ENCODE assay signal across 8 cellular contexts in the genomic region with DNA sequence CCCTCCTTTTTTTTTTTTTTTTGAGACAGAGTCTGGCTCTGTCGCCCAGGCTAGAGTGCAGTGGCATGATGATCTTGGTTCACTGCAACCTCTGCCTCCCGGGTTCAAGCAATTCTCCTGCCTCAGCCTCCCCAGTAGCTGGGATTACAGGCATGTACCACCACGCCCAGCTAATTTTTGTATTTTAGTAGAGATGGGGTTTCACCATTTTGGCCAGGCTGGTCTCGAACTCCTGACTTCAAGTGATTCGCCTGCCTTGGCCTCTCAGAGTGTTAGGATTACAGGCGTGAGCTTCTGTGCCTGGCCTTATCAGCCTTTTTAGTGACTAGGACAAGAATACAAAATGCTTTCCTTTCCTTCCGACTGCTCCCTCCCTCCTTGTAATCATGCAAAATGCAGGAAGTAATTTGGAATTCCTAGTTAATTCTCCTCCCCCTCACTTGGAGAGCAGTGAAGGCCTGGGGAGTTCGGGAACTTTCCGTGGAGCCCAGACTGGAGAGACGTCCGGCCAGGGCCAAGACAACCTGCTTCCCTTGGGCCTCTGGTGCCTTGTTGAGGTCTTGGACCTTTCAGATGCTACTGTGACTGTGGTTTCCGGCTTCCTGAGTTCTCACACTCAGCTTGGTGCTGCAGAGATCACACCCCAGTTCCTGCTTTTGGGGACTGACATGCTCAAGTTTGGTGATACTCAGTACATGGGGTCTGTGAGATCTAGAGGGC. TPM values are rescaled to one million over a fixed set of nuclear protein-coding genes. Genes with fewer than 3 reads are reported as not detected.
A peak's percentile ranks its signal among the peaks of the same experiment; 100 is the strongest.
DNase-seq lines count a peak whose midpoint lies in the region; ATAC-seq and TF ChIP-seq lines count a peak whose summit lies in the region.
"Not testable (repeated sequence)": the region's sequence is repeated elsewhere in the genome, so short reads cannot be mapped to it uniquely, and the experiment has no call there.

No MANE protein-coding gene starts in this region.

- H3K27ac Mint-ChIP-seq in activated CD8-positive, alpha-beta T cell treated with anti-CD3 and anti-CD28 coated beads, Interleukin-2, amount 10 ng/mL, durations not matched to agents 7 days and 5 days, result peak overlapping the region; percentile 99
- H3K27ac Mint-ChIP-seq in central memory CD8-positive, alpha-beta T cell (ENCODE audit: low read depth), result peak overlapping the region; percentile 98

- POLR2A ChIA-PET in activated CD8-positive, alpha-beta T cell treated with anti-CD3 and anti-CD28 coated beads, Interleukin-2, amount 10 ng/mL, durations not matched to agents 7 days and 5 days (lab: Charles Lee), result interaction anchor here (0.5 to 11.2 kb wide), 3 partner anchors 21 to 318 kb away, joined by 3 to 401 read pairs (median 3); a partner anchor contains a TSS

- not testable (repeated sequence) for H3K27me3 Mint-ChIP-seq in activated CD8-positive, alpha-beta T cell treated with anti-CD3 and anti-CD28 coated beads, Interleukin-2, amount 10 ng/mL, durations not matched to agents 7 days and 5 days (ENCODE audit: low read depth); central memory CD8-positive, alpha-beta T cell

- ATAC-seq in GM18505 (IDR thresholded peaks at IDR 0.05; ENCODE audit: unreplicated experiment) (peak; percentile 40), HG02759 (IDR thresholded peaks at IDR 0.05; ENCODE audit: unreplicated experiment) (peak; percentile 49)
- ATAC-seq in activated CD8-positive, alpha-beta T cell treated with anti-CD3 and anti-CD28 coated beads, Interleukin-2, amount 10 ng/mL, durations not matched to agents 7 days and 5 days, result peak; percentile 49
- peak; percentile 53 for ATAC-seq in central memory CD8-positive, alpha-beta T cell (replicated peaks; ENCODE audit: extremely low read depth, poor library complexity, severe bottlenecking)
- not testable (repeated sequence) for ATAC-seq in thoracic aorta (ENCODE audit: insufficient number of reproducible peaks, low FRiP score, low read depth)

- H3K4me1 ChIP-seq in thoracic aorta (ENCODE audit: control insufficient read depth in 1 of 2, low read depth in 2 of 2), result peaks cover 14 to 36% of the 10 kb centered on the region in 2 donors

- H3K27me3 ChIP-seq in thoracic aorta (replicated peaks; ENCODE audit: insufficient read depth), result not testable (repeated sequence)

- not testable (repeated sequence) for H3K36me3 ChIP-seq in thoracic aorta

- TF ChIP-seq POLR2A in GM18505 (IDR thresholded peaks at IDR 0.05; ENCODE audit: borderline replicate concordance, extremely low read depth, insufficient read depth, insufficient read length), result peak; percentile 84

- not testable (repeated sequence) for H3K9me3 ChIP-seq in thoracic aorta

- not testable (repeated sequence) for H3K36me3 Mint-ChIP-seq in activated CD8-positive, alpha-beta T cell treated with anti-CD3 and anti-CD28 coated beads, Interleukin-2, amount 10 ng/mL, durations not matched to agents 7 days and 5 days (ENCODE audit: low read depth)
- peaks cover 12% of the 10 kb centered on the region for H3K36me3 Mint-ChIP-seq in central memory CD8-positive, alpha-beta T cell (ENCODE audit: insufficient read depth)

- DNase-seq in NK-92 (lab: John Stamatoyannopoulos, UW; ENCODE audit: unreplicated experiment) (peak; percentile 41), iris pigment epithelial cell (ENCODE audit: low read depth) (peak; percentile 48), renal cortical epithelial cell (ENCODE audit: low read depth) (peak; percentile 23), thoracic aorta (ENCODE audit: low spot score) (peak; percentile 8)
- DNase-seq in activated CD8-positive, alpha-beta T cell treated with anti-CD3 and anti-CD28 coated beads, Interleukin-2, amount 10 ng/mL, durations not matched to agents 7 days and 5 days, result peak; percentile 87
- peak; percentile 45 to 69 for DNase-seq in central memory CD8-positive, alpha-beta T cell (ENCODE audit: low spot score in 2 of 2)

- CTCF ChIA-PET in activated CD8-positive, alpha-beta T cell treated with anti-CD3 and anti-CD28 coated beads, Interleukin-2, amount 10 ng/mL, durations not matched to agents 7 days and 5 days (lab: Charles Lee), result interaction anchor here (1.3 to 2.3 kb wide), 4 partner anchors 9 to 187 kb away, joined by 5 to 48 read pairs (median 8); a partner anchor contains a TSS

- not testable (repeated sequence) for H3K9me3 Mint-ChIP-seq in activated CD8-positive, alpha-beta T cell treated with anti-CD3 and anti-CD28 coated beads, Interleukin-2, amount 10 ng/mL, durations not matched to agents 7 days and 5 days (ENCODE audit: insufficient read depth); central memory CD8-positive, alpha-beta T cell

- peaks cover 40% of the 10 kb centered on the region for H3K4me1 Mint-ChIP-seq in activated CD8-positive, alpha-beta T cell treated with anti-CD3 and anti-CD28 coated beads, Interleukin-2, amount 10 ng/mL, durations not matched to agents 7 days and 5 days (ENCODE audit: low read depth)
- peaks cover 43% of the 10 kb centered on the region for H3K4me1 Mint-ChIP-seq in central memory CD8-positive, alpha-beta T cell

- H3K27ac ChIP-seq in thoracic aorta, result peak overlapping the region; percentile 75 to 91

- peak overlapping the region; percentile 77 for H3K4me3 Mint-ChIP-seq in activated CD8-positive, alpha-beta T cell treated with anti-CD3 and anti-CD28 coated beads, Interleukin-2, amount 10 ng/mL, durations not matched to agents 7 days and 5 days
- H3K4me3 Mint-ChIP-seq in central memory CD8-positive, alpha-beta T cell, result peak overlapping the region; percentile 84

- not testable (repeated sequence) for H3K4me3 ChIP-seq in thoracic aorta

- TF ChIP-seq CTCF in thoracic aorta (IDR thresholded peaks at IDR 0.05), result not testable (repeated sequence)

RNA-seq across cellular contexts. Expression of a gene that starts 4.0 kb away (rescaled TPM):
- total RNA-seq in activated CD8-positive, alpha-beta T cell treated with anti-CD3 and anti-CD28 coated beads, Interleukin-2, amount 10 ng/mL, durations not matched to agents 7 days and 5 days, result 10 to 100 TPM; 53.6 to 61.5 TPM
- 20.0 and 58.4 TPM in 2 replicates for total RNA-seq in renal cortical epithelial cell
- total RNA-seq in thoracic aorta, result 10 to 100 TPM; 35.8 to 46.8 TPM

RNA-seq across cellular contexts. Expression of a gene that starts 25.8 kb away (rescaled TPM):
- 100 to 1,000 TPM; 333 to 358 TPM for total RNA-seq in activated CD8-positive, alpha-beta T cell treated with anti-CD3 and anti-CD28 coated beads, Interleukin-2, amount 10 ng/mL, durations not matched to agents 7 days and 5 days
- total RNA-seq in renal cortical epithelial cell (182 and 322 TPM in 2 replicates), thoracic aorta (100 to 1,000 TPM; 232 to 413 TPM)

Comparison
In these comparisons a context has a peak if more than half of its experiments do, and no peak if none do; other contexts are left out.
1. DNase-seq: peak in every context shown above with its lines; median percentile 87 in activated CD8-positive, alpha-beta T cell treated with anti-CD3 and anti-CD28 coated beads, Interleukin-2, amount 10 ng/mL, durations not matched to agents 7 days and 5 days; 57 in central memory CD8-positive, alpha-beta T cell; 48 in iris pigment epithelial cell; 41 in NK-92; 23 in renal cortical epithelial cell; 8 in thoracic aorta.